In genomic region chr6:25070547-25071366, GRCh38 we compare ENCODE assay signal across 8 cellular contexts.
DNase-seq lines count a peak whose midpoint lies in the region; ATAC-seq lines count a peak whose summit lies in the region.

No MANE protein-coding gene starts in this region.

- peak in 13 of 14 donors; percentile 2 to 58 (median 28) for DNase-seq in C1 segment of cervical spinal cord (lab: John Stamatoyannopoulos, UW)
- peak; percentile 89 for DNase-seq in NCI-H82 (lab: John Stamatoyannopoulos, UW)
- peak; percentile 76 to 78 for DNase-seq in activated CD4-positive, alpha-beta T cell treated with anti-CD3 and anti-CD28 coated beads, Interleukin-2, amount 50 U/mL, for 4 hours
- peak; percentile 79 for DNase-seq in ecto neural progenitor cell (ENCODE audit: low spot score)
- DNase-seq in lung microvascular endothelial cell (ENCODE audit: low read depth in 2 of 2) = peak; percentile 85 to 87
- DNase-seq in stimulated activated CD8-positive, alpha-beta memory T cell treated with anti-CD3 and anti-CD28 coated beads, Interleukin-15, amount 100 ng/mL, for 4 hours (ENCODE audit: low read depth in 2 of 2) = peak; percentile 47 to 67

- ATAC-seq in GM19372 (IDR thresholded peaks at IDR 0.05; ENCODE audit: low read depth, unreplicated experiment) (peak; percentile 75), HG03565 (IDR thresholded peaks at IDR 0.05; ENCODE audit: unreplicated experiment) (peak; percentile 69)

Comparison
In these comparisons a context has a peak if more than half of its experiments do, and no peak if none do; other contexts are left out.
1. Peak in every context shown above with its lines: DNase-seq and ATAC-seq.
2. DNase-seq: peak in every context shown above with its lines; median percentile 89 in NCI-H82; 86 in lung microvascular endothelial cell; 79 in ecto neural progenitor cell; 77 in activated CD4-positive, alpha-beta T cell treated with anti-CD3 and anti-CD28 coated beads, Interleukin-2, amount 50 U/mL, for 4 hours; 57 in stimulated activated CD8-positive, alpha-beta memory T cell treated with anti-CD3 and anti-CD28 coated beads, Interleukin-15, amount 100 ng/mL, for 4 hours; 28 in C1 segment of cervical spinal cord.